In genomic region chr4:140697709-140698560, GRCh38 we compare ENCODE assay signal across 1 cellular context.
TF ChIP-seq lines count a peak whose summit lies in the region.

No MANE protein-coding gene starts in this region.

TF ChIP-seq in GM23338, 12 proteins besides CTCF, POLR2A, EP300 and RAD21 (continued from another document):
- TF ChIP-seq ZNF462 (CRISPR knock-in tag; IDR thresholded peaks at IDR 0.05) (no peak), REST (IDR thresholded peaks at IDR 0.05; ENCODE audit: unreplicated experiment) (no peak), POLR2AphosphoS5 (IDR thresholded peaks at IDR 0.05; ENCODE audit: low read depth) (no peak), CREB1 (CRISPR knock-in tag; IDR thresholded peaks at IDR 0.05; ENCODE audit: low read depth) (no peak)
